In the genomic region with DNA sequence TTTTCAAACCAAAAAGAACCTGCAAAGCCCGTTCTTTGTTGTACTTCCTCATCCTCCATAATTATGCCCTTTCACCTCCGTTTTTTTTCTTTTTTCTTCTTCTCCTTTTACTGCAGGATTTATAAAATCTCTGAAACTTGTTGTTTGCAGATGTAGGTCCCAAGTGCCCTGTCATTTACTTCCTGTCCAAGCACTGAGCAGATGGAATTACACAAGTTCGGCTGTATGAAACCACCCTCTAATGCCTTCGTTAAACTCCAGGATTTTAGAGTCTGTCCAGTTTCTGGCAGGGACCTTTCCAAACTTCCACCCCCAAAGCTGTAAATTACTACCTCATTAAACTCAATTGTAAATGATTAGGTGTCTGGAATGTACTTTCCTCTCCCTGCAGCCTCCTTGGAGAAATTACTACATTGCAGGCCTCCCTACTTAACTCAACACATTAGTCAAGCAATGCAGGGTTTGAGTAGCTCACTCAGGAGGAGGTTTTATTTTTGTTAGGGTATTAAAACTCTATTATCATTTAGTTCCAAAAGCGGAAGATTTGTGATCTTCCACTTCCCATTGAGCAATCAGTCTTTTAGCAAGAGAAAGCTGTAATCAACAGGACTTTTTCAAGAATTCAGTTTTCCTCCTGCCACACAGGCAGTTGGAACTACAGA, we compare ENCODE assay signal across 1 cellular context.
TF ChIP-seq lines count a peak whose summit lies in the region.

No MANE protein-coding gene starts in this region.

TF ChIP-seq in WTC11, 78 proteins besides CTCF, POLR2A, EP300 and RAD21 (continued from another document):
- no peak for TF ChIP-seq CBFB (CRISPR knock-in tag; IDR thresholded peaks at IDR 0.05; ENCODE audit: low read depth)
- no peak for TF ChIP-seq ATF1 (CRISPR knock-in tag; IDR thresholded peaks at IDR 0.05)
- no peak for TF ChIP-seq NR3C1 (CRISPR knock-in tag; conservative IDR thresholded peaks at IDR 0.05; ENCODE audit: low read depth)
- no peak for TF ChIP-seq CREM (CRISPR knock-in tag; IDR thresholded peaks at IDR 0.05)
- TF ChIP-seq, protein P1, sequence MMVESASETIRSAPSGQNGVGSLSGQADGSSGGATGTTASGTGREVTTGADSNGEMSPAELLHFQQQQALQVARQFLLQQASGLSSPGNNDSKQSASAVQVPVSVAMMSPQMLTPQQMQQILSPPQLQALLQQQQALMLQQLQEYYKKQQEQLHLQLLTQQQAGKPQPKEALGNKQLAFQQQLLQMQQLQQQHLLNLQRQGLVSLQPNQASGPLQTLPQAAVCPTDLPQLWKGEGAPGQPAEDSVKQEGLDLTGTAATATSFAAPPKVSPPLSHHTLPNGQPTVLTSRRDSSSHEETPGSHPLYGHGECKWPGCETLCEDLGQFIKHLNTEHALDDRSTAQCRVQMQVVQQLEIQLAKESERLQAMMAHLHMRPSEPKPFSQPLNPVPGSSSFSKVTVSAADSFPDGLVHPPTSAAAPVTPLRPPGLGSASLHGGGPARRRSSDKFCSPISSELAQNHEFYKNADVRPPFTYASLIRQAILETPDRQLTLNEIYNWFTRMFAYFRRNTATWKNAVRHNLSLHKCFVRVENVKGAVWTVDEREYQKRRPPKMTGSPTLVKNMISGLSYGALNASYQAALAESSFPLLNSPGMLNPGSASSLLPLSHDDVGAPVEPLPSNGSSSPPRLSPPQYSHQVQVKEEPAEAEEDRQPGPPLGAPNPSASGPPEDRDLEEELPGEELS (CRISPR knock-in tag; IDR thresholded peaks at IDR 0.05): no peak
- no peak for TF ChIP-seq KAT7 (CRISPR knock-in tag; IDR thresholded peaks at IDR 0.05; ENCODE audit: borderline replicate concordance)
- TF ChIP-seq GABPB1 (CRISPR knock-in tag; IDR thresholded peaks at IDR 0.05): no peak
- TF ChIP-seq, protein P2, sequence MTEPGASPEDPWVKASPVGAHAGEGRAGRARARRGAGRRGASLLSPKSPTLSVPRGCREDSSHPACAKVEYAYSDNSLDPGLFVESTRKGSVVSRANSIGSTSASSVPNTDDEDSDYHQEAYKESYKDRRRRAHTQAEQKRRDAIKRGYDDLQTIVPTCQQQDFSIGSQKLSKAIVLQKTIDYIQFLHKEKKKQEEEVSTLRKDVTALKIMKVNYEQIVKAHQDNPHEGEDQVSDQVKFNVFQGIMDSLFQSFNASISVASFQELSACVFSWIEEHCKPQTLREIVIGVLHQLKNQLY (CRISPR knock-in tag; IDR thresholded peaks at IDR 0.05): no peak
- TF ChIP-seq MYBL2 (CRISPR knock-in tag; IDR thresholded peaks at IDR 0.05): no peak
- TF ChIP-seq, protein P3, sequence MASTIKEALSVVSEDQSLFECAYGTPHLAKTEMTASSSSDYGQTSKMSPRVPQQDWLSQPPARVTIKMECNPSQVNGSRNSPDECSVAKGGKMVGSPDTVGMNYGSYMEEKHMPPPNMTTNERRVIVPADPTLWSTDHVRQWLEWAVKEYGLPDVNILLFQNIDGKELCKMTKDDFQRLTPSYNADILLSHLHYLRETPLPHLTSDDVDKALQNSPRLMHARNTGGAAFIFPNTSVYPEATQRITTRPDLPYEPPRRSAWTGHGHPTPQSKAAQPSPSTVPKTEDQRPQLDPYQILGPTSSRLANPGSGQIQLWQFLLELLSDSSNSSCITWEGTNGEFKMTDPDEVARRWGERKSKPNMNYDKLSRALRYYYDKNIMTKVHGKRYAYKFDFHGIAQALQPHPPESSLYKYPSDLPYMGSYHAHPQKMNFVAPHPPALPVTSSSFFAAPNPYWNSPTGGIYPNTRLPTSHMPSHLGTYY (CRISPR knock-in tag; IDR thresholded peaks at IDR 0.05): no peak
